21 cellular contexts compared by ENCODE assay signal in genomic region chr4:155704841-155705404, GRCh38. TPM values are rescaled to one million over a fixed set of nuclear protein-coding genes. Genes with fewer than 3 reads are reported as not detected.
"Had no signal": no experiment of that assay in that cellular context is flagged by ENCODE, and none has a peak within 500 bp of the region (broad histone marks: within the 10 kb centered on the region; RNA-seq: fewer than 3 reads in every experiment).

No MANE protein-coding gene starts in this region.

- H3K27me3 ChIP-seq: esophagus squamous epithelium, gastroesophageal sphincter, neutrophil, suprapubic skin, tibial nerve had no signal

- H3K4me3 ChIP-seq: esophagus squamous epithelium, gastroesophageal sphincter, lung, skin epidermis, suprapubic skin, tibial nerve had no signal

- H3K9me3 ChIP-seq: esophagus squamous epithelium, gastroesophageal sphincter, neutrophil, suprapubic skin, tibial nerve had no signal

- H3K27ac ChIP-seq: esophagus squamous epithelium, neutrophil, skin epidermis, suprapubic skin, tibial nerve had no signal

- DNase-seq: cerebellar nuclear complex; dermis blood vessel endothelial cell; esophagus squamous epithelium; glutamatergic neuron; left cardiac atrium; left ventricle myocardium superior; naive thymus-derived CD4-positive, alpha-beta T cell; stimulated activated CD4-positive, alpha-beta T cell treated with anti-CD3 and anti-CD28 coated beads, Interleukin-12 subunit alpha, Interleukin-12 subunit beta, amount 100 ng/mL, for 4 hours; stimulated activated CD4-positive, alpha-beta T cell treated with anti-CD3 and anti-CD28 coated beads, Interleukin-4, amount 100 ng/mL, for 1 hour; stimulated activated CD8-positive, alpha-beta memory T cell treated with anti-CD3 and anti-CD28 coated beads, Interleukin-4, amount 100 ng/mL, for 48 hours; stimulated activated naive CD8-positive, alpha-beta T cell treated with anti-CD3 and anti-CD28 coated beads, Interleukin-15, Interleukin-2, amounts not matched to agents 100 U/mL and 50 U/mL, for 24 hours had no signal

- H3K36me3 ChIP-seq: esophagus squamous epithelium, neutrophil, suprapubic skin, tibial nerve had no signal

- ATAC-seq: naive thymus-derived CD4-positive, alpha-beta T cell; stimulated activated effector memory CD8-positive, alpha-beta T cell treated with anti-CD3 and anti-CD28 coated beads, Interleukin-12 subunit alpha, Interleukin-12 subunit beta, amount 100 ng/mL, for 72 hours; stimulated activated naive CD8-positive, alpha-beta T cell treated with anti-CD3 and anti-CD28 coated beads, Interleukin-15, Interleukin-2, amounts not matched to agents 100 U/mL and 50 U/mL, for 24 hours had no signal

- FAIRE-seq: colon, keratinocyte had no signal

- H3K4me1 ChIP-seq: esophagus squamous epithelium, tibial nerve had no signal

RNA-seq across cellular contexts. Expression of gene GUCY1A1, which starts 38.3 kb away (rescaled TPM):
- total RNA-seq: osteoblast had no signal
- polyA plus RNA-seq: naive thymus-derived CD4-positive, alpha-beta T cell had no signal

RNA-seq across cellular contexts. Expression of gene GUCY1B1, which starts 53.9 kb away (rescaled TPM):
- polyA plus RNA-seq: naive thymus-derived CD4-positive, alpha-beta T cell had no signal
